In the genomic region with DNA sequence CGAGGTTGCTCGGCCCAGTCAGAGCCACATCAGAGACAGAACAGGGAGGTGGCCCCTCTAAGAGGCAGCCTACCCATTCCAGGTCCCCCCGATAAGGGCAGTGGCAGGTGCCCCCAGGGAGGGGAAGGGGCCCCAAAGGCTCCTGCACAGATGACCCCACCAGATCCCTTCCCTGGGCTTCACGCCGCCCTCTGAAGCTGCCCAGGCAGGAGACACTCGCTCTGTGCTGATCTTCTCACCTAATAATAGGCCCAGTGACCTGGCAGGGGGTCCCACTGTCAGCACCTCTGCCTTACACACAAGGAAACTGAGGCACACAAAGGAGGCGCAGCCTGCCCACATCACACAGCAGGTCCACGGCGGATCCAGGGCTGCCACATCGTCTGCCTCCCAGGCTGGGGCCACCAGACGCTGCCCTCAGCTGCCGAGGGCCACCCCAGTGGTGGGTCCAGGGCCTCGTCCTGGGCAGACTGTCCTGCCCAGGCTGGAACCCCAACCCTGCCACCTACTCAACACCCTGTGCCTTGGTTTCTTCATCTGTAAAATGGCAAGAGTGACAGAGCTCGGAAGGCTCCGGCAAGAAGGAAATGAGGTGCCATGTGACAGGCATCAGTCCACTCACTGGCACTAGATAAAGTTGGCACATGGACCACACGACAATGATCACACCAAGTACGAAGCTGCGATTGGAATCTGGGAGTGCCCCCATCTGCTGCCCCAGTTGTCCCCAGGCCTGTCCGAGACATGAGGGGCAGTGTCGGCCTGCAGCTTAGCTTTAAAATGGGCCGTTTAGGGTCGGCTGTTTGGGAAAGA, we compare ENCODE assay signal across 12 cellular contexts. TPM values are rescaled to one million over a fixed set of nuclear protein-coding genes. Genes with fewer than 3 reads are reported as not detected.
DNase-seq lines count a peak whose midpoint lies in the region; ATAC-seq and TF ChIP-seq lines count a peak whose summit lies in the region.
"Had no signal": no experiment of that assay in that cellular context is flagged by ENCODE, and none has a peak within 500 bp of the region (broad histone marks: within the 10 kb centered on the region; RNA-seq: fewer than 3 reads in every experiment).

No MANE protein-coding gene starts in this region.

- ATAC-seq in left ventricle myocardium superior (no peak), sciatic nerve (no peak), GM18858 (IDR thresholded peaks at IDR 0.05; ENCODE audit: unreplicated experiment) (no peak)
- ATAC-seq: left colon had no signal

- no peaks in the 10 kb centered on the region for H3K79me2 ChIP-seq in OCI-LY7 (ENCODE audit: insufficient read depth, low read depth, low read length)

- H3K27me3 ChIP-seq in cardiac muscle cell (no peaks in the 10 kb centered on the region), right atrium auricular region (no peaks in the 10 kb centered on the region)

- no peak overlapping the region for H3K4me2 ChIP-seq in OCI-LY7 (ENCODE audit: low read length)

- no peak overlapping the region for H2AFZ ChIP-seq in OCI-LY7 (ENCODE audit: low read length)

- intact Hi-C loops in left ventricle myocardium superior (cut with micrococcal nuclease) (no loop called here), sciatic nerve (cut with DNase I) (loop anchor here (5.0 kb wide), 1 partner anchor 134 kb away; no protein-coding TSS in a partner anchor), OCI-LY7 (cut with micrococcal nuclease; ENCODE audit: unreplicated experiment) (no loop called here)

- H3K27ac ChIP-seq in cardiac muscle cell (peak overlapping the region; percentile 92), right atrium auricular region (peak overlapping the region; percentile 91), OCI-LY7 (ENCODE audit: low read depth, low read length, poor library complexity, severe bottlenecking) (no peak overlapping the region)

- no peak for DNase-seq in cardiac muscle cell (ENCODE audit: low read depth in 1 of 2, low spot score in 1 of 2)
- no peak for DNase-seq in left ventricle myocardium superior
- DNase-seq in right atrium auricular region (ENCODE audit: low spot score) = no peak
- DNase-seq in sciatic nerve (ENCODE audit: low spot score) = peak; percentile 63
- DNase-seq in NCI-H345 treated with DMSO at 0.1 percent for 48 hours (lab: John Stamatoyannopoulos, UW; ENCODE audit: unreplicated experiment) = no peak
- no peak for DNase-seq in OCI-LY7 (ENCODE audit: low spot score)
- no peak for DNase-seq in NCI-H2227 treated with DMSO at 0.1 percent for 48 hours (lab: John Stamatoyannopoulos, UW)
- DNase-seq: activated CD4-positive, alpha-beta T cell treated with anti-CD3 and anti-CD28 coated beads, Interleukin-2, amount 50 U/mL, for 1 hour; NCI-H1930; SW 1271 had no signal

- peaks cover 15% of the 10 kb centered on the region for H3K36me3 ChIP-seq in cardiac muscle cell
- peaks cover 43% of the 10 kb centered on the region for H3K36me3 ChIP-seq in right atrium auricular region
- peaks cover 39% of the 10 kb centered on the region for H3K36me3 ChIP-seq in OCI-LY7 (ENCODE audit: insufficient read depth, low read length)

- H3K4me1 ChIP-seq in cardiac muscle cell (ENCODE audit: low read depth) (peaks cover 31% of the 10 kb centered on the region), right atrium auricular region (peaks cover 0 to 53% of the 10 kb centered on the region in 2 donors), OCI-LY7 (ENCODE audit: insufficient read depth, low read length, poor library complexity, severe bottlenecking) (peaks cover 22% of the 10 kb centered on the region)

- H3K9me2 ChIP-seq in OCI-LY7 (ENCODE audit: insufficient read depth, low read length) = no peaks in the 10 kb centered on the region

- H3K9me3 ChIP-seq in cardiac muscle cell (ENCODE audit: low read depth) (no peaks in the 10 kb centered on the region), right atrium auricular region (no peaks in the 10 kb centered on the region), OCI-LY7 (ENCODE audit: low read length) (no peaks in the 10 kb centered on the region)

- TF ChIP-seq CTCF in cardiac muscle cell (IDR thresholded peaks at IDR 0.05; ENCODE audit: low read depth, low read length) (no peak), right atrium auricular region (IDR thresholded peaks at IDR 0.05) (no peak), OCI-LY7 (conservative IDR thresholded peaks at IDR 0.05; ENCODE audit: low read length) (no peak)

- POLR2A ChIA-PET in OCI-LY7 (lab: Charles Lee) = interaction anchor here (0.6 to 2.4 kb wide), 3 partner anchors 8 to 129 kb away, joined by 3 to 12 read pairs (median 4); no protein-coding TSS in a partner anchor

- no TSS peak for BruUV-seq in OCI-LY7 (replicated peaks; lab: Mats Ljungman, UMichigan)

- H4K20me1 ChIP-seq in OCI-LY7 (ENCODE audit: insufficient read depth, low read length) = no peaks in the 10 kb centered on the region

- CTCF ChIA-PET in OCI-LY7 (lab: Charles Lee; ENCODE audit: unreplicated experiment) = no interaction called here

- no peak overlapping the region for H3K4me3 ChIP-seq in cardiac muscle cell
- H3K4me3 ChIP-seq in right atrium auricular region = no peak overlapping the region
- no peak overlapping the region for H3K4me3 ChIP-seq in OCI-LY7 (ENCODE audit: low read depth, low read length, poor library complexity, severe bottlenecking)

RNA-seq across cellular contexts. Expression of a gene that starts 56.5 kb away (rescaled TPM):
- 7.8 and 13.4 TPM in 2 replicates for total RNA-seq in cardiac muscle cell
- polyA plus RNA-seq in cardiac muscle cell = 10.9 and 12.1 TPM in 2 replicates
- 72.1 TPM for total RNA-seq in left ventricle myocardium superior
- 10 to 100 TPM; 40.9 to 82.3 TPM for total RNA-seq in right atrium auricular region
- 105 TPM for total RNA-seq in sciatic nerve
- 4.5 and 8.6 TPM in 2 replicates for total RNA-seq in OCI-LY7 (2014; rRNA removed; shearing (Covaris generic))
- 6.2 and 8.2 TPM in 2 replicates for total RNA-seq in OCI-LY7 (2022)
